In the genomic region with DNA sequence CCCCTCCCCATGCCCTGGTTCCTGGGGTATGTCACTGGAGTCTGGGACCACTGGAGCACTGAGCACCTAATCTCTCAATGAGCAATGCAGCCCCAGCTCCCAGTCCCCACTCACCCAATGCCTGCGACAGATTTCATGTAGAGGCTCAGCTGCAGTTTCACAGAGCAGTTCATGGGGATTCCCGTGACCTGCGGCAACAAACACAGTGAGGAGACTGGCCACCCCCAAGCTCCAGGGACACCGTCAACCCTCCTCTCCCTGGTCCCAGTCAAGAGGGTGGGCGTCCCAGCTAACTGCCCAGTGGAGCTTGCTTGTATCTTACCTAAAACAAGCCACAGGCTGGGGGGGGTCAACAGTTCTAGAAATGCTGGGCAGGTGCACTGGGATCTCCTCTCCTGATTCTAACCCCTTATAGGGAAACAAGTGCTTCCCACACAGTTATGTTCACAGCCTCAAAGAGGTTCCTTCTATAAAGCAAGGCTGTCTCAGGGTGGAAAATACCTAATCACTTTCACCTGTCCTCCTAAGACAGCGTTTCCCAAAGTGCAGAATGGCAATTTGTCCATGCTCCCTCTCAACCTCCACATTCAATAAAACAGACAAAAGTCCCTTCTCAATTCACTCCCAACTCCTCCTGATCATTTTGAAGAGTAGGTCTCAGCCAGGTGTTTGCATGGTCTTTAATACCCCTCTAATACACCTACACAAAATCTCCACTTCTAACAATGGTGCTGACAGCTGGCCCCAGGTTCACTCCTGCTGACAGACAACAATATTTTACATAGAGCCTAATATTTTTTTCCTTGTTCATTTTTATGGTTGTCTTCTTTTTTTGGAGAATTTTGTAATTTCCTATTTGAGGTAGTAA, we compare ENCODE assay signal across 16 cellular contexts.
DNase-seq lines count a peak whose midpoint lies in the region; ATAC-seq and TF ChIP-seq lines count a peak whose summit lies in the region.
"Had no signal": no experiment of that assay in that cellular context is flagged by ENCODE, and none has a peak within 500 bp of the region (broad histone marks: within the 10 kb centered on the region; RNA-seq: fewer than 3 reads in every experiment).

No MANE protein-coding gene starts in this region.

- H3K27me3 Mint-ChIP-seq in MCF 10A (ENCODE audit: insufficient read depth, unreplicated experiment), result no peaks in the 10 kb centered on the region
- no peaks in the 10 kb centered on the region for H3K27me3 Mint-ChIP-seq in stimulated activated memory B cell treated with anti-CD40 and anti-IgM and Interleukin-4, amounts not matched to agents 10 μg/mL and 1 μg/mL and 100 μg/mL, for 72 hours
- H3K27me3 Mint-ChIP-seq in naive thymus-derived CD8-positive, alpha-beta T cell, result no peaks in the 10 kb centered on the region

- H3K27me3 ChIP-seq in breast epithelium, result no peaks in the 10 kb centered on the region

- H3K9me3 Mint-ChIP-seq in MCF 10A (ENCODE audit: unreplicated experiment), result no peaks in the 10 kb centered on the region
- H3K9me3 Mint-ChIP-seq in stimulated activated memory B cell treated with anti-CD40 and anti-IgM and Interleukin-4, amounts not matched to agents 10 μg/mL and 1 μg/mL and 100 μg/mL, for 72 hours, result peaks cover 3% of the 10 kb centered on the region
- no peaks in the 10 kb centered on the region for H3K9me3 Mint-ChIP-seq in naive thymus-derived CD8-positive, alpha-beta T cell

- no peak for DNase-seq in MCF 10A (ENCODE audit: unreplicated experiment)
- DNase-seq in breast epithelium (ENCODE audit: low spot score in 2 of 2), result no peak
- no peak for DNase-seq in NK-92 treated with Interleukin-12 subunit alpha and Interleukin-12 subunit beta, amount 100 ng/mL, for 24 hours (lab: John Stamatoyannopoulos, UW)
- DNase-seq in NCI-H1092 (lab: John Stamatoyannopoulos, UW), result no peak
- DNase-seq in naive thymus-derived CD8-positive, alpha-beta T cell, result no peak
- DNase-seq: amygdala; DND-41; effector CD4-positive, alpha-beta T cell; left ventricle myocardium superior; NCI-H1417; stimulated activated CD4-positive, alpha-beta T cell treated with anti-CD3 and anti-CD28 coated beads, Interleukin-15, amount 100 ng/mL, for 24 hours; stimulated activated naive CD4-positive, alpha-beta T cell treated with Interleukin-2 at 50 U/mL for 16 hours had no signal

- no peak overlapping the region for H3K27ac ChIP-seq in breast epithelium
- H3K27ac ChIP-seq: HL-60 had no signal

- H3K36me3 ChIP-seq in breast epithelium, result no peaks in the 10 kb centered on the region

- H3K9me3 ChIP-seq in breast epithelium, result no peaks in the 10 kb centered on the region

- POLR2A ChIA-PET in MCF 10A (lab: Yijun Ruan, JAX), result interaction anchor here (1.1 kb wide), 1 partner anchor 13 kb away, joined by 3 read pairs; no protein-coding TSS in a partner anchor
- POLR2A ChIA-PET in naive thymus-derived CD8-positive, alpha-beta T cell (lab: Charles Lee), result no interaction called here

- intact Hi-C loops in MCF 10A (cut with micrococcal nuclease), result no loop called here
- intact Hi-C loops in breast epithelium (cut with DNase I; ENCODE audit: low total_unique reads), result no loop called here

- no TSS peak for BruUV-seq in MCF 10A (replicated peaks; lab: Mats Ljungman, UMichigan)

- peak overlapping the region; percentile 5 for H3K27ac Mint-ChIP-seq in MCF 10A (ENCODE audit: low read depth, unreplicated experiment)
- peak overlapping the region; percentile 59 for H3K27ac Mint-ChIP-seq in stimulated activated memory B cell treated with anti-CD40 and anti-IgM and Interleukin-4, amounts not matched to agents 10 μg/mL and 1 μg/mL and 100 μg/mL, for 72 hours
- H3K27ac Mint-ChIP-seq in naive thymus-derived CD8-positive, alpha-beta T cell, result peak overlapping the region in 4 of 10 donors; percentile 15 to 82 (median 68)

- ATAC-seq in GM21526 (IDR thresholded peaks at IDR 0.05; ENCODE audit: low FRiP score, unreplicated experiment) (peak; percentile 59), HG03159 (IDR thresholded peaks at IDR 0.05; ENCODE audit: unreplicated experiment) (peak; percentile 59)
- peak; percentile 47 for ATAC-seq in stimulated activated memory B cell treated with anti-CD40 and anti-IgM and Interleukin-4, amounts not matched to agents 10 μg/mL and 1 μg/mL and 100 μg/mL, for 72 hours
- ATAC-seq in naive thymus-derived CD8-positive, alpha-beta T cell, result no peak
- ATAC-seq: left ventricle myocardium superior had no signal

- H3K4me3 ChIP-seq in breast epithelium, result no peak overlapping the region

- no peak for TF ChIP-seq POLR2A in breast epithelium (IDR thresholded peaks at IDR 0.05)

- H3K4me1 Mint-ChIP-seq in MCF 10A (ENCODE audit: insufficient read depth, unreplicated experiment), result no peaks in the 10 kb centered on the region
- H3K4me1 Mint-ChIP-seq in stimulated activated memory B cell treated with anti-CD40 and anti-IgM and Interleukin-4, amounts not matched to agents 10 μg/mL and 1 μg/mL and 100 μg/mL, for 72 hours, result peaks cover 42% of the 10 kb centered on the region
- H3K4me1 Mint-ChIP-seq in naive thymus-derived CD8-positive, alpha-beta T cell, result peaks cover 5 to 27% (median 11%) of the 10 kb centered on the region in 4 donors

- H3K4me3 Mint-ChIP-seq in MCF 10A (ENCODE audit: unreplicated experiment), result no peak overlapping the region
- H3K4me3 Mint-ChIP-seq in stimulated activated memory B cell treated with anti-CD40 and anti-IgM and Interleukin-4, amounts not matched to agents 10 μg/mL and 1 μg/mL and 100 μg/mL, for 72 hours, result no peak overlapping the region
- no peak overlapping the region for H3K4me3 Mint-ChIP-seq in naive thymus-derived CD8-positive, alpha-beta T cell

- peaks cover 77% of the 10 kb centered on the region for H3K36me3 Mint-ChIP-seq in MCF 10A (ENCODE audit: insufficient read depth, unreplicated experiment)
- H3K36me3 Mint-ChIP-seq in stimulated activated memory B cell treated with anti-CD40 and anti-IgM and Interleukin-4, amounts not matched to agents 10 μg/mL and 1 μg/mL and 100 μg/mL, for 72 hours, result peaks cover 67% of the 10 kb centered on the region
- peaks cover 0 to 12% (median 2%) of the 10 kb centered on the region in 3 donors for H3K36me3 Mint-ChIP-seq in naive thymus-derived CD8-positive, alpha-beta T cell

- TF ChIP-seq CTCF in MCF 10A (IDR thresholded peaks at IDR 0.05; ENCODE audit: unreplicated experiment) (no peak), breast epithelium (IDR thresholded peaks at IDR 0.05) (no peak)

- CTCF ChIA-PET in MCF 10A (lab: Yijun Ruan, JAX), result no interaction called here

- H3K4me1 ChIP-seq in breast epithelium, result no peaks in the 10 kb centered on the region

Comparison
In these comparisons a context has a peak if more than half of its experiments do, and no peak if none do; other contexts are left out.
1. ATAC-seq: peak in GM21526 (single experiment), HG03159 (single experiment) and stimulated activated memory B cell treated with anti-CD40 and anti-IgM and Interleukin-4, amounts not matched to agents 10 μg/mL and 1 μg/mL and 100 μg/mL, for 72 hours (single experiment); none in naive thymus-derived CD8-positive, alpha-beta T cell (0 of 2).